27 cellular contexts compared by ENCODE assay signal in the genomic region with DNA sequence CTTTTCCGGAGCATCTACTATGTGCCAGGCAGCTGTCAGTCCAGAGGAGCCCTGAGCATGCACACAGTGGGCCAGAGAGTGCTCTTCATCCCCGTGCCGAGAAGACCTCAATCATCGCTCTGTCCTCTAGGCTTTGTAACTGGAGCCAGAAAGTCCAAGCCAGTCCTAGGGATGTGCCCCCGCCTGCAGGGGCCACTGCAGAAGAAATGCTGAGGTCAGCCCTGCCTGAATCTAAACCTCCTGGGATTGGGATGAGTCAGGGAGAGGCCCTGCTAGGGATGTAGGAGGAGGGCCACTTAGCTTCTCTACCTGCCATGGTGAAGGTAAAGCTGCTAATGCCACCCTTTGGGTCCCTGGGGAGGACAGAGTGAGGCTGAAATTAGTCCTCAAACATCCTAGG.
"Had no signal": no experiment of that assay in that cellular context is flagged by ENCODE, and none has a peak within 500 bp of the region (broad histone marks: within the 10 kb centered on the region; RNA-seq: fewer than 3 reads in every experiment).

No MANE protein-coding gene starts in this region.

- H3K27me3 Mint-ChIP-seq: activated naive CD8-positive, alpha-beta T cell; activated T-helper 17 cell treated with anti-CD3 and anti-CD28 coated beads, Interleukin-2, amount 50 U/mL, for 72 hours; stimulated activated naive CD8-positive, alpha-beta T cell treated with anti-CD3 and anti-CD28 coated beads, Interleukin-15, amount 100 ng/mL, for 72 hours had no signal

- H3K9ac ChIP-seq: parathyroid adenoma had no signal

- FAIRE-seq: endothelial cell of umbilical vein, keratinocyte, small intestine had no signal

- H3K4me1 ChIP-seq: adrenal gland, ascending aorta, esophagus muscularis mucosa, gastroesophageal sphincter, lower lobe of right lung, parathyroid adenoma, tibial artery had no signal

- DNase-seq: activated CD4-positive, alpha-beta T cell treated with anti-CD3 and anti-CD28 coated beads, Interleukin-2, amount 50 U/mL, for 1 hour; activated CD4-positive, CD25-positive, alpha-beta regulatory T cell treated with anti-CD3 and anti-CD28 coated beads, Interleukin-2, amount 50 U/mL, for 72 hours; activated CD8-positive, alpha-beta T cell treated with anti-CD3 and anti-CD28 coated beads, Interleukin-2, amount 10 ng/mL, durations not matched to agents 7 days and 5 days; activated T-cell treated with anti-CD3 and anti-CD28 coated beads, Interleukin-2, amount 50 U/mL, for 24 hours; adrenal gland; brain microvascular endothelial cell; central memory CD4-positive, alpha-beta T cell; effector memory CD4-positive, alpha-beta T cell; head of caudate nucleus; hypothalamus; lower lobe of right lung; small intestine; stimulated activated CD4-positive, alpha-beta T cell treated with anti-CD3 and anti-CD28 coated beads, Interleukin-2, amount 100 ng/mL, for 24 hours; stimulated activated naive CD8-positive, alpha-beta T cell treated with anti-CD3 and anti-CD28 coated beads, Interleukin-15, amount 100 ng/mL, for 72 hours had no signal

- ATAC-seq: activated CD8-positive, alpha-beta T cell treated with anti-CD3 and anti-CD28 coated beads, Interleukin-2, amount 10 ng/mL, durations not matched to agents 7 days and 5 days; activated T-helper 17 cell treated with anti-CD3 and anti-CD28 coated beads, Interleukin-2, amount 50 U/mL, for 72 hours; gastroesophageal sphincter; lower lobe of right lung; naive thymus-derived CD8-positive, alpha-beta T cell; sciatic nerve; stimulated activated effector memory CD8-positive, alpha-beta T cell treated with anti-CD3 and anti-CD28 coated beads, Interleukin-12 subunit alpha, Interleukin-12 subunit beta, amount 100 ng/mL, for 72 hours; stimulated activated naive CD8-positive, alpha-beta T cell treated with anti-CD3 and anti-CD28 coated beads, Interleukin-15, amount 100 ng/mL, for 72 hours had no signal

- H3K4me3 Mint-ChIP-seq: activated CD8-positive, alpha-beta T cell treated with anti-CD3 and anti-CD28 coated beads, Interleukin-2, amount 10 ng/mL, durations not matched to agents 7 days and 5 days; activated naive CD8-positive, alpha-beta T cell; activated T-cell treated with anti-CD3 and anti-CD28 coated beads, Interleukin-2, amount 50 U/mL, for 24 hours; activated T-helper 17 cell treated with anti-CD3 and anti-CD28 coated beads, Interleukin-2, amount 50 U/mL, for 72 hours; naive thymus-derived CD8-positive, alpha-beta T cell; stimulated activated effector memory CD8-positive, alpha-beta T cell treated with anti-CD3 and anti-CD28 coated beads, Interleukin-12 subunit alpha, Interleukin-12 subunit beta, amount 100 ng/mL, for 72 hours; stimulated activated naive CD8-positive, alpha-beta T cell treated with anti-CD3 and anti-CD28 coated beads, Interleukin-15, amount 100 ng/mL, for 72 hours had no signal

- H3K36me3 ChIP-seq: adrenal gland, ascending aorta, brain microvascular endothelial cell, esophagus muscularis mucosa, gastroesophageal sphincter, lower lobe of right lung, neutrophil, tibial artery had no signal

- H3K4me1 Mint-ChIP-seq: activated T-helper 17 cell treated with anti-CD3 and anti-CD28 coated beads, Interleukin-2, amount 50 U/mL, for 72 hours; naive thymus-derived CD8-positive, alpha-beta T cell; stimulated activated effector memory CD8-positive, alpha-beta T cell treated with anti-CD3 and anti-CD28 coated beads, Interleukin-12 subunit alpha, Interleukin-12 subunit beta, amount 100 ng/mL, for 72 hours; stimulated activated naive CD8-positive, alpha-beta T cell treated with anti-CD3 and anti-CD28 coated beads, Interleukin-15, amount 100 ng/mL, for 72 hours had no signal

- H3K4me3 ChIP-seq: adrenal gland, ascending aorta, esophagus muscularis mucosa, gastroesophageal sphincter, lower lobe of right lung, tibial artery had no signal

- H3K27me3 ChIP-seq: adrenal gland, ascending aorta, brain microvascular endothelial cell, neutrophil had no signal

- H3K36me3 Mint-ChIP-seq: activated naive CD8-positive, alpha-beta T cell; naive thymus-derived CD8-positive, alpha-beta T cell; stimulated activated effector memory CD8-positive, alpha-beta T cell treated with anti-CD3 and anti-CD28 coated beads, Interleukin-12 subunit alpha, Interleukin-12 subunit beta, amount 100 ng/mL, for 72 hours had no signal

- H3K9me3 Mint-ChIP-seq: activated T-cell treated with anti-CD3 and anti-CD28 coated beads, Interleukin-2, amount 50 U/mL, for 24 hours; activated T-helper 17 cell treated with anti-CD3 and anti-CD28 coated beads, Interleukin-2, amount 50 U/mL, for 72 hours; naive thymus-derived CD8-positive, alpha-beta T cell; stimulated activated effector memory CD8-positive, alpha-beta T cell treated with anti-CD3 and anti-CD28 coated beads, Interleukin-12 subunit alpha, Interleukin-12 subunit beta, amount 100 ng/mL, for 72 hours; stimulated activated naive CD8-positive, alpha-beta T cell treated with anti-CD3 and anti-CD28 coated beads, Interleukin-15, amount 100 ng/mL, for 72 hours had no signal

- H3K27ac ChIP-seq: adrenal gland, ascending aorta, brain microvascular endothelial cell, esophagus muscularis mucosa, gastroesophageal sphincter, lower lobe of right lung, neutrophil, parathyroid adenoma, tibial artery had no signal

- H3K9me3 ChIP-seq: adrenal gland, ascending aorta, esophagus muscularis mucosa, gastroesophageal sphincter, lower lobe of right lung, neutrophil, tibial artery had no signal

- H3K27ac Mint-ChIP-seq: activated CD8-positive, alpha-beta T cell treated with anti-CD3 and anti-CD28 coated beads, Interleukin-2, amount 10 ng/mL, durations not matched to agents 7 days and 5 days; activated naive CD8-positive, alpha-beta T cell; activated T-cell treated with anti-CD3 and anti-CD28 coated beads, Interleukin-2, amount 50 U/mL, for 24 hours; activated T-helper 17 cell treated with anti-CD3 and anti-CD28 coated beads, Interleukin-2, amount 50 U/mL, for 72 hours; naive thymus-derived CD8-positive, alpha-beta T cell; stimulated activated effector memory CD8-positive, alpha-beta T cell treated with anti-CD3 and anti-CD28 coated beads, Interleukin-12 subunit alpha, Interleukin-12 subunit beta, amount 100 ng/mL, for 72 hours; stimulated activated naive CD8-positive, alpha-beta T cell treated with anti-CD3 and anti-CD28 coated beads, Interleukin-15, amount 100 ng/mL, for 72 hours had no signal
